Comparison of ENCODE assay signal across 17 cellular contexts in the genomic region with DNA sequence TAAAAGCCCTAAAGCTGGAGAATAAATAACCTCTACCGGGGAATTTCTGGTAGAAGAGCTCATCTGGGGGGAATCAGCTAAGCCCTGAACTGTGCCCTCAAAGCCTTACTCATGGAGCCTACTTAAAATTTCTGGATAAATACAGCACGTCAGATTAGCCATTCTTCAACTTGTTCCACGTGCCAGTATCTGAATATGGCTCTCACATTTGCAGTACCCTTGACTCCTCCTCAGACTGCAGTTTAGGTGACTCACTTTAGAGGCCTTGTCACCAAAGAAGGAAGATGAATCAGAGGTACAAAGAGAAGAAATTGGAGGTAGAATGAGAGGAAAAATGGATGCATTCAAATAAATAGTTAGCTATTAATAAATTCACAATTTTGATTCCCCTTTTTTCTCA. TPM values are rescaled to one million over a fixed set of nuclear protein-coding genes. Genes with fewer than 3 reads are reported as not detected.
"Had no signal": no experiment of that assay in that cellular context is flagged by ENCODE, and none has a peak within 500 bp of the region (broad histone marks: within the 10 kb centered on the region; RNA-seq: fewer than 3 reads in every experiment).

No MANE protein-coding gene starts in this region.

- H3K36me3 ChIP-seq: brain microvascular endothelial cell, prostate gland, sigmoid colon, upper lobe of left lung had no signal

- H3K27me3 ChIP-seq: brain microvascular endothelial cell, sigmoid colon, upper lobe of left lung had no signal

- H3K4me1 ChIP-seq: prostate gland, sigmoid colon, upper lobe of left lung had no signal

- H3K27ac ChIP-seq: brain microvascular endothelial cell, prostate gland, sigmoid colon, upper lobe of left lung had no signal

- ATAC-seq: activated CD8-positive, alpha-beta memory T cell treated with anti-CD3 and anti-CD28 coated beads, Interleukin-2, amount 10 ng/mL, durations not matched to agents 7 days and 5 days; left lobe of liver; mucosa of descending colon; natural killer cell; stimulated activated naive CD8-positive, alpha-beta T cell treated with anti-CD3 and anti-CD28 coated beads, Interleukin-15, Interleukin-2, amounts not matched to agents 100 U/mL and 50 U/mL, for 24 hours had no signal

- H3K9me3 ChIP-seq: mucosa of descending colon, prostate gland, sigmoid colon, upper lobe of left lung had no signal

- H3K4me3 ChIP-seq: mucosa of descending colon, prostate gland, sigmoid colon, upper lobe of left lung had no signal

- DNase-seq: activated CD4-positive, alpha-beta T cell treated with anti-CD3 and anti-CD28 coated beads, Interleukin-2, amount 50 U/mL, for 4 hours; activated CD8-positive, alpha-beta memory T cell treated with anti-CD3 and anti-CD28 coated beads, Interleukin-2, amount 10 ng/mL, durations not matched to agents 7 days and 5 days; activated effector memory CD4-positive, alpha-beta T cell treated with Interleukin-2 at 50 U/mL for 16 hours; activated T-cell treated with anti-CD3 and anti-CD28 coated beads, Interleukin-2, amount 50 U/mL, for 24 hours; brain microvascular endothelial cell; dermis blood vessel endothelial cell; mucosa of descending colon; natural killer cell; nucleus accumbens; sigmoid colon; stimulated activated naive CD8-positive, alpha-beta T cell treated with anti-CD3 and anti-CD28 coated beads, Interleukin-15, Interleukin-2, amounts not matched to agents 100 U/mL and 50 U/mL, for 24 hours; T-helper 2 cell; upper lobe of left lung had no signal

RNA-seq across cellular contexts. Expression of a gene that starts 34.6 kb away (rescaled TPM):
- total RNA-seq: activated CD8-positive, alpha-beta memory T cell treated with anti-CD3 and anti-CD28 coated beads, Interleukin-2, amount 10 ng/mL, durations not matched to agents 7 days and 5 days; dermis blood vessel endothelial cell; left lobe of liver; mucosa of descending colon; natural killer cell; sigmoid colon; temporal lobe; upper lobe of left lung had no signal
- polyA plus RNA-seq: esophagus, sigmoid colon had no signal
